ENCODE assay signal across 27 cellular contexts in genomic region chr9:71937070-71937625, GRCh38. TPM values are rescaled to one million over a fixed set of nuclear protein-coding genes. Genes with fewer than 3 reads are reported as not detected.
DNase-seq lines count a peak whose midpoint lies in the region; ATAC-seq, FAIRE-seq and TF ChIP-seq lines count a peak whose summit lies in the region.
"Had no signal": no experiment of that assay in that cellular context is flagged by ENCODE, and none has a peak within 500 bp of the region (broad histone marks: within the 10 kb centered on the region; RNA-seq: fewer than 3 reads in every experiment).

No MANE protein-coding gene starts in this region.

- TF ChIP-seq CTCF in RWPE1 (conservative IDR thresholded peaks at IDR 0.05; ENCODE audit: low read depth) (no peak), H1 (IDR thresholded peaks at IDR 0.05; ENCODE audit: control extremely low read depth in 1 of 3, insufficient read depth in 1 of 3, low read depth in 1 of 3, low read length in 3 of 3) (no peak), suprapubic skin (IDR thresholded peaks at IDR 0.05) (no peak)

- no peak overlapping the region for H3K56ac ChIP-seq in H1 (replicated peaks; ENCODE audit: insufficient read length, low read depth, low read length)

- 90% methylated on average over 4 of the region's 4 CpGs; no CpG with 5 or more reads in 1 of the 2 experiments for WGBS in H1 (ENCODE audit: extremely low coverage in 1 of 2, insufficient coverage in 1 of 2, insufficient read length in 1 of 2, insufficient replicate concordance in 2 of 2, low coverage in 1 of 2, low lambda C conversion rate in 2 of 2, missing lambda C conversion rate in 1 of 2), 2 experiments
- WGBS in suprapubic skin = 48% methylated on average over 4 of the region's 4 CpGs

- H3K27me3 ChIP-seq in H1 (replicated peaks in 1 of 4; ENCODE audit: control insufficient read depth in 3 of 4, extremely low read depth in 1 of 4, insufficient read depth in 3 of 4, low read length in 3 of 4) (no peaks in the 10 kb centered on the region), suprapubic skin (no peaks in the 10 kb centered on the region)
- H3K27me3 ChIP-seq: hepatocyte, ovary, right lobe of liver, thyroid gland had no signal

- H3K79me1 ChIP-seq in H1 (ENCODE audit: low read depth, low read length) = peaks cover 2% of the 10 kb centered on the region; the same call in 1 of the 2 replicates

- H4K91ac ChIP-seq in H1 (replicated peaks; ENCODE audit: insufficient read length, low read length) = no peak overlapping the region

- H3K9me3 ChIP-seq in H1 (ENCODE audit: insufficient read depth in 2 of 2, low read depth in 1 of 2, low read length in 1 of 2) = no peaks in the 10 kb centered on the region
- H3K9me3 ChIP-seq in suprapubic skin = no peaks in the 10 kb centered on the region
- H3K9me3 ChIP-seq: ovary, right lobe of liver, thyroid gland had no signal

- POLR2A ChIA-PET in RWPE1 (lab: Yijun Ruan, JAX; ENCODE audit: low non-redundant PET) (no interaction called here), H1 (lab: Charles Lee; ENCODE audit: partially characterized antibody) (interaction anchor here (0.9 to 1.4 kb wide), 5 partner anchors 16 to 30 kb away, joined by 3 to 4 read pairs (median 3); partner anchors contain the start of genes ABHD17B and C9orf85)

- H3K14ac ChIP-seq in H1 (ENCODE audit: insufficient read length) = no peak overlapping the region

- no peak overlapping the region for H3K9ac ChIP-seq in H1 (replicated peaks in 1 of 4; ENCODE audit: extremely low read depth in 1 of 4, low read depth in 3 of 4, low read length in 3 of 4)

- peak; percentile 19 for FAIRE-seq in H1 (lab: Jason Lieb, UNC)
- FAIRE-seq: GM12891, GM19239 had no signal

- no peaks in the 10 kb centered on the region for H3K9me3 Mint-ChIP-seq in activated T-cell treated with anti-CD3 and anti-CD28 coated beads, Interleukin-2, amount 50 U/mL, for 4 hours
- H3K9me3 Mint-ChIP-seq: activated CD4-positive, alpha-beta memory T cell treated with anti-CD3 and anti-CD28 coated beads, Interleukin-2, amount 10 ng/mL, durations not matched to agents 7 days and 5 days; stimulated activated effector memory CD8-positive, alpha-beta T cell treated with anti-CD3 and anti-CD28 coated beads, Interleukin-12 subunit alpha, Interleukin-12 subunit beta, amount 100 ng/mL, for 72 hours had no signal

- H3K36me3 ChIP-seq in H1 (ENCODE audit: control insufficient read depth in 2 of 4, insufficient read depth in 4 of 4, low read length in 3 of 4) (no peaks in the 10 kb centered on the region), suprapubic skin (no peaks in the 10 kb centered on the region)
- H3K36me3 ChIP-seq: ovary, right lobe of liver, thyroid gland had no signal

- no peak overlapping the region for H3K23ac ChIP-seq in H1 (ENCODE audit: insufficient read length)

- ATAC-seq in left lobe of liver (peak; percentile 29), HG03196 (IDR thresholded peaks at IDR 0.05; ENCODE audit: unreplicated experiment) (no peak)
- no peak for ATAC-seq in activated T-cell treated with anti-CD3 and anti-CD28 coated beads, Interleukin-2, amount 50 U/mL, for 4 hours
- ATAC-seq: stimulated activated effector memory CD8-positive, alpha-beta T cell treated with anti-CD3 and anti-CD28 coated beads, Interleukin-12 subunit alpha, Interleukin-12 subunit beta, amount 100 ng/mL, for 72 hours had no signal

- no peak overlapping the region for H3K4me2 ChIP-seq in H1 (ENCODE audit: insufficient read depth in 1 of 2, low read depth in 2 of 2, low read length in 2 of 2)
- H3K4me2 ChIP-seq: hepatocyte had no signal

- peaks cover 31% of the 10 kb centered on the region for H3K4me1 Mint-ChIP-seq in activated T-cell treated with anti-CD3 and anti-CD28 coated beads, Interleukin-2, amount 50 U/mL, for 4 hours (ENCODE audit: low read depth)

- CTCF ChIA-PET in RWPE1 (lab: Yijun Ruan, JAX) = no interaction called here
- CTCF ChIA-PET in H1 (lab: Charles Lee; ENCODE audit: partially characterized antibody) = interaction anchor here (1.0 to 1.7 kb wide), 4 partner anchors 9 to 48 kb away, joined by 3 to 5 read pairs (median 3); no protein-coding TSS in a partner anchor

- H3K23me2 ChIP-seq in H1 (ENCODE audit: low read depth, low read length) = no peaks in the 10 kb centered on the region

- no peak overlapping the region for H2BK5ac ChIP-seq in H1 (ENCODE audit: low read depth, low read length)

- no peak overlapping the region for H2BK15ac ChIP-seq in H1 (ENCODE audit: low read length)

- H3K4me3 ChIP-seq in H1 (ENCODE audit: extremely low read depth in 1 of 4, insufficient read depth in 2 of 4, low read depth in 3 of 4, low read length in 4 of 4) = no peak overlapping the region
- H3K4me3 ChIP-seq in suprapubic skin = no peak overlapping the region
- H3K4me3 ChIP-seq: hepatocyte, lung, ovary, right lobe of liver, thyroid gland had no signal

- peaks cover 0 to 3% (median 2%) of the 10 kb centered on the region in 4 experiments; a peak in 4 of 7 replicates for H3K4me1 ChIP-seq in H1 (replicated peaks in 1 of 4; ENCODE audit: control insufficient read depth in 3 of 4, insufficient read depth in 4 of 4, low read length in 3 of 4)
- H3K4me1 ChIP-seq in suprapubic skin = peaks cover 22% of the 10 kb centered on the region
- H3K4me1 ChIP-seq: right lobe of liver, thyroid gland had no signal

- peaks cover 0 to 67% of the 10 kb centered on the region in 2 experiments; a peak in 2 of 4 replicates for H3K79me2 ChIP-seq in H1 (ENCODE audit: control insufficient read depth in 1 of 2, insufficient read depth in 2 of 2, low read length in 2 of 2)

- no peak overlapping the region for H2AK5ac ChIP-seq in H1 (ENCODE audit: low read depth, low read length)

- H2AFZ ChIP-seq in H1 (ENCODE audit: low read length) = no peak overlapping the region
- H2AFZ ChIP-seq: hepatocyte had no signal

- H3K18ac ChIP-seq in H1 (ENCODE audit: extremely low read depth, low read length) = no peak overlapping the region

- H3K4me3 Mint-ChIP-seq in activated T-cell treated with anti-CD3 and anti-CD28 coated beads, Interleukin-2, amount 50 U/mL, for 4 hours = no peak overlapping the region
- H3K4me3 Mint-ChIP-seq: activated B cell treated with CpG ODN at 0.5 μM for 24 hours; activated CD4-positive, alpha-beta memory T cell treated with anti-CD3 and anti-CD28 coated beads, Interleukin-2, amount 10 ng/mL, durations not matched to agents 7 days and 5 days; CD4-positive, alpha-beta memory T cell; naive B cell; stimulated activated effector memory CD8-positive, alpha-beta T cell treated with anti-CD3 and anti-CD28 coated beads, Interleukin-12 subunit alpha, Interleukin-12 subunit beta, amount 100 ng/mL, for 72 hours had no signal

- H2BK120ac ChIP-seq in H1 (replicated peaks; ENCODE audit: low read depth, low read length) = no peak overlapping the region

- H4K8ac ChIP-seq in H1 (ENCODE audit: extremely low read depth, insufficient read depth, low read length) = no peak overlapping the region

- H3K36me3 Mint-ChIP-seq in activated T-cell treated with anti-CD3 and anti-CD28 coated beads, Interleukin-2, amount 50 U/mL, for 4 hours (ENCODE audit: insufficient read depth) = peaks cover 7% of the 10 kb centered on the region
- H3K36me3 Mint-ChIP-seq: naive B cell; stimulated activated effector memory CD8-positive, alpha-beta T cell treated with anti-CD3 and anti-CD28 coated beads, Interleukin-12 subunit alpha, Interleukin-12 subunit beta, amount 100 ng/mL, for 72 hours had no signal

- DNase-seq in RWPE1 (ENCODE audit: low spot score) (peak; percentile 26), H1 (ENCODE audit: low read depth in 1 of 2, low spot score in 2 of 2) (no peak), left lobe of liver (ENCODE audit: low spot score) (no peak), suprapubic skin (ENCODE audit: low spot score in 2 of 2) (no peak), AG20443 (ENCODE audit: low spot score) (no peak)
- no peak for DNase-seq in activated T-cell treated with anti-CD3 and anti-CD28 coated beads, Interleukin-2, amount 50 U/mL, for 4 hours
- DNase-seq in stimulated activated CD4-positive, alpha-beta T cell treated with anti-CD3 and anti-CD28 coated beads, Interleukin-2, amount 100 ng/mL, for 48 hours = no peak
- DNase-seq: activated B cell treated with CpG ODN at 0.5 μM for 24 hours; activated CD4-positive, alpha-beta memory T cell treated with anti-CD3 and anti-CD28 coated beads, Interleukin-2, amount 10 ng/mL, durations not matched to agents 7 days and 5 days; activated naive CD4-positive, alpha-beta T cell treated with anti-CD3 and anti-CD28 coated beads, Interleukin-2, amount 50 U/mL, for 16 hours; activated T-cell treated with anti-CD3 and anti-CD28 coated beads for 4 hours; aorta; CD4-positive, alpha-beta memory T cell; DMS79; islet precursor cell; naive B cell; NCI-H1417 treated with DMSO at 0.1 percent for 48 hours; NCI-H524 treated with DMSO at 0.1 percent for 48 hours; ovary; right lobe of liver; thyroid gland had no signal

- TF ChIP-seq RAD21 in H1 (IDR thresholded peaks at IDR 0.05 in 1 of 2, conservative IDR thresholded peaks at IDR 0.05 in 1 of 2; ENCODE audit: low read depth in 2 of 2, low read length in 2 of 2) = no peak

- no peak overlapping the region for H2BK20ac ChIP-seq in H1 (ENCODE audit: low read length)

- no peak overlapping the region for H2BK12ac ChIP-seq in H1 (ENCODE audit: low read depth, low read length)

- TF ChIP-seq EP300 in H1 (IDR thresholded peaks at IDR 0.05; ENCODE audit: borderline replicate concordance in 1 of 2, low read depth in 2 of 2, low read length in 2 of 2) = no peak
- TF ChIP-seq EP300 in suprapubic skin (IDR thresholded peaks at IDR 0.05) = no peak

- H4K5ac ChIP-seq in H1 (ENCODE audit: insufficient read length, low read depth, low read length) = no peak overlapping the region

- no peak for TF ChIP-seq POLR2A in H1 (IDR thresholded peaks at IDR 0.05; ENCODE audit: control extremely low read depth in 1 of 2, low read depth in 2 of 2, low read length in 2 of 2)
- no peak for TF ChIP-seq POLR2A in suprapubic skin (IDR thresholded peaks at IDR 0.05)

- H3K4ac ChIP-seq in H1 (replicated peaks; ENCODE audit: insufficient read length, low read depth, low read length) = no peak overlapping the region

- H4K20me1 ChIP-seq in H1 (replicated peaks in 1 of 2; ENCODE audit: control insufficient read depth in 1 of 2, insufficient read depth in 2 of 2, low read length in 2 of 2) = no peaks in the 10 kb centered on the region

- H3K27me3 Mint-ChIP-seq in activated T-cell treated with anti-CD3 and anti-CD28 coated beads, Interleukin-2, amount 50 U/mL, for 4 hours (ENCODE audit: low read depth) = no peaks in the 10 kb centered on the region
- H3K27me3 Mint-ChIP-seq: activated B cell treated with CpG ODN at 0.5 μM for 24 hours; activated CD4-positive, alpha-beta memory T cell treated with anti-CD3 and anti-CD28 coated beads, Interleukin-2, amount 10 ng/mL, durations not matched to agents 7 days and 5 days; CD4-positive, alpha-beta memory T cell; naive B cell had no signal

- H3K27ac ChIP-seq in RWPE1 (peak overlapping the region; percentile 74), H1 (ENCODE audit: low read depth, low read length) (no peak overlapping the region), suprapubic skin (peak overlapping the region; percentile 69)
- H3K27ac ChIP-seq: hepatocyte, ovary, right lobe of liver, thyroid gland had no signal

RNA-seq across cellular contexts. Expression of gene C9orf85, which starts 25.7 kb away (rescaled TPM):
- 13.2 and 14.5 TPM in 2 replicates for total RNA-seq in H1 (2021; fragmentation: NEBNext Ultra II Directional; extraction: Animal tissue kit (Norgen Biotek cat#: 25700))
- 6.2 and 6.3 TPM in 2 replicates for polyA plus RNA-seq in H1 (2011; rRNA removed)
- 10.3 TPM for polyA plus RNA-seq in H1 (2011; cell fraction: cytosol; rRNA removed)
- 7.5 TPM for polyA plus RNA-seq in H1 (2011; cell fraction: nucleus; rRNA removed)
- 7.9 to 16.3 TPM (median 10.0 TPM) in 4 replicates for polyA plus RNA-seq in H1 (2012, experiment 1 of 2)
- 3.6 TPM for polyA plus RNA-seq in H1 (2012, experiment 2 of 2)
- polyA plus RNA-seq in H1 (2013, experiment 1 of 2) = 12.1 TPM
- 13.5 TPM for polyA plus RNA-seq in H1 (2013, experiment 2 of 2)
- polyA minus RNA-seq in H1 (2011; rRNA and poly(A)+ RNA removed) = 3.2 and 4.7 TPM in 2 replicates
- 7.3 TPM for polyA minus RNA-seq in H1 (2011; cell fraction: cytosol; rRNA and poly(A)+ RNA removed)
- 12.0 TPM for polyA minus RNA-seq in H1 (2011; cell fraction: nucleus; rRNA and poly(A)+ RNA removed)
- total RNA-seq in left lobe of liver (5.1 TPM), suprapubic skin (10 to 100 TPM; 13.1 to 18.9 (median 16.4) TPM)
- total RNA-seq in activated T-cell treated with anti-CD3 and anti-CD28 coated beads, Interleukin-2, amount 50 U/mL, for 4 hours = 10 to 100 TPM in 1 of 3 donors, 1 to 10 TPM in 2; 9.0 to 11.4 (median 9.1) TPM

RNA-seq across cellular contexts. Expression of gene ABHD17B, which starts 26.2 kb away (rescaled TPM):
- 60.8 and 62.7 TPM in 2 replicates for total RNA-seq in H1 (2021; fragmentation: NEBNext Ultra II Directional; extraction: Animal tissue kit (Norgen Biotek cat#: 25700))
- polyA plus RNA-seq in H1 (2011; rRNA removed) = 29.2 and 37.2 TPM in 2 replicates
- polyA plus RNA-seq in H1 (2011; cell fraction: cytosol; rRNA removed) = 34.5 TPM
- 16.9 TPM for polyA plus RNA-seq in H1 (2011; cell fraction: nucleus; rRNA removed)
- 23.5 to 33.6 TPM (median 29.3 TPM) in 4 replicates for polyA plus RNA-seq in H1 (2012, experiment 1 of 2)
- polyA plus RNA-seq in H1 (2012, experiment 2 of 2) = 22.2 TPM
- 22.9 TPM for polyA plus RNA-seq in H1 (2013, experiment 1 of 2)
- 23.0 TPM for polyA plus RNA-seq in H1 (2013, experiment 2 of 2)
- polyA minus RNA-seq in H1 (2011; rRNA and poly(A)+ RNA removed) = 87.1 and 87.9 TPM in 2 replicates
- 41.2 TPM for polyA minus RNA-seq in H1 (2011; cell fraction: cytosol; rRNA and poly(A)+ RNA removed)
- 45.4 TPM for polyA minus RNA-seq in H1 (2011; cell fraction: nucleus; rRNA and poly(A)+ RNA removed)
- total RNA-seq in left lobe of liver (10.9 TPM), suprapubic skin (10 to 100 TPM; 22.4 to 40.7 (median 33.2) TPM)
- total RNA-seq in activated T-cell treated with anti-CD3 and anti-CD28 coated beads, Interleukin-2, amount 50 U/mL, for 4 hours = 10 to 100 TPM; 15.5 to 16.4 (median 15.7) TPM
